ENCODE assay signal across 8 cellular contexts in genomic region chr2:197309369-197310231, GRCh38. TPM values are rescaled to one million over a fixed set of nuclear protein-coding genes. Genes with fewer than 3 reads are reported as not detected.
DNase-seq lines count a peak whose midpoint lies in the region; ATAC-seq, FAIRE-seq and TF ChIP-seq lines count a peak whose summit lies in the region.

No MANE protein-coding gene starts in this region.

- no peak for TF ChIP-seq POLR2A in GM12892 (IDR thresholded peaks at IDR 0.05; ENCODE audit: low read depth, low read length)

- peak overlapping the region; percentile 82 for H3K27ac Mint-ChIP-seq in mesothelial cell of epicardium

- H3K36me3 Mint-ChIP-seq in mesothelial cell of epicardium, result no peaks in the 10 kb centered on the region

- no peak for TF ChIP-seq CTCF in mesothelial cell of epicardium (IDR thresholded peaks at IDR 0.05; ENCODE audit: unreplicated experiment)

- H3K9me3 Mint-ChIP-seq in mesothelial cell of epicardium, result no peaks in the 10 kb centered on the region

- H3K4me3 Mint-ChIP-seq in mesothelial cell of epicardium, result peak overlapping the region; percentile 89

- DNase-seq in GM12892 (ENCODE audit: insufficient read length), result peak; percentile 19
- peak; percentile 87 for DNase-seq in KG1 (lab: John Stamatoyannopoulos, UW)
- DNase-seq in activated CD4-positive, alpha-beta T cell treated with anti-CD3 and anti-CD28 coated beads, Interleukin-2, amount 50 U/mL, for 1 hour, result peak; percentile 44
- DNase-seq in effector CD4-positive, alpha-beta T cell, result peak; percentile 29
- peak in 1 of 2 experiments; percentile 39 for DNase-seq in mesothelial cell of epicardium (ENCODE audit: low spot score in 2 of 2, unreplicated experiment in 2 of 2)
- DNase-seq in stimulated activated naive CD4-positive, alpha-beta T cell (lab: John Stamatoyannopoulos, UW), result peak in 5 of 6 experiments; percentile 45 to 70 (median 51)
- no peak for DNase-seq in foreskin melanocyte

- FAIRE-seq in GM12892 (lab: Jason Lieb, UNC), result no peak

- peaks cover 35% of the 10 kb centered on the region for H3K27me3 Mint-ChIP-seq in mesothelial cell of epicardium (ENCODE audit: low read depth)

- no peak for ATAC-seq in HG03280 (IDR thresholded peaks at IDR 0.05; ENCODE audit: unreplicated experiment)

- peaks cover 15% of the 10 kb centered on the region for H3K4me1 Mint-ChIP-seq in mesothelial cell of epicardium

RNA-seq across cellular contexts. Expression of gene ANKRD44, which starts 1.0 kb away (rescaled TPM):
- 32.8 TPM for polyA plus RNA-seq in GM12892 (2012; ENCODE audit: missing spikeins)
- total RNA-seq in mesothelial cell of epicardium, result 7.7 to 10.8 TPM (median 10.4 TPM) in 3 replicates
